ENCODE assay signal across 9 cellular contexts in genomic region chr2:23460228-23460627, GRCh38.
DNase-seq lines count a peak whose midpoint lies in the region; ATAC-seq and TF ChIP-seq lines count a peak whose summit lies in the region.
"Had no signal": no experiment of that assay in that cellular context is flagged by ENCODE, and none has a peak within 500 bp of the region (broad histone marks: within the 10 kb centered on the region; RNA-seq: fewer than 3 reads in every experiment).

No MANE protein-coding gene starts in this region.

- H3K4me1 Mint-ChIP-seq in activated naive CD4-positive, alpha-beta T cell treated with anti-CD3 and anti-CD28 coated beads, Interleukin-2, amount 50 U/mL, for 24 hours: peaks cover 2% of the 10 kb centered on the region
- H3K4me1 Mint-ChIP-seq: memory B cell had no signal

- ATAC-seq in HG03045 (IDR thresholded peaks at IDR 0.05; ENCODE audit: unreplicated experiment): no peak

- TF ChIP-seq POLR2A in transverse colon (IDR thresholded peaks at IDR 0.05): no peak

- TF ChIP-seq EP300 in transverse colon (IDR thresholded peaks at IDR 0.05; ENCODE audit: low read depth): no peak

- no peaks in the 10 kb centered on the region for H3K27me3 ChIP-seq in transverse colon

- H3K27me3 Mint-ChIP-seq in activated naive CD4-positive, alpha-beta T cell treated with anti-CD3 and anti-CD28 coated beads, Interleukin-2, amount 50 U/mL, for 24 hours: peaks cover 2% of the 10 kb centered on the region
- H3K27me3 Mint-ChIP-seq: memory B cell had no signal

- no peak for DNase-seq in activated naive CD4-positive, alpha-beta T cell treated with Interleukin-2 at 50 U/mL for 16 hours
- peak; percentile 15 for DNase-seq in HS-27A (ENCODE audit: low read depth)
- DNase-seq in dermis blood vessel endothelial cell: peak; percentile 54
- DNase-seq in transverse colon: no peak
- DNase-seq in effector CD4-positive, alpha-beta T cell: no peak
- DNase-seq in activated T-cell treated with anti-CD3 and anti-CD28 coated beads for 4 hours: no peak

- H3K36me3 Mint-ChIP-seq in activated naive CD4-positive, alpha-beta T cell treated with anti-CD3 and anti-CD28 coated beads, Interleukin-2, amount 50 U/mL, for 24 hours: no peaks in the 10 kb centered on the region
- H3K36me3 Mint-ChIP-seq: memory B cell had no signal

- H3K27ac Mint-ChIP-seq in activated naive CD4-positive, alpha-beta T cell treated with anti-CD3 and anti-CD28 coated beads, Interleukin-2, amount 50 U/mL, for 24 hours: no peak overlapping the region
- H3K27ac Mint-ChIP-seq: memory B cell had no signal

- H3K4me3 ChIP-seq in transverse colon: no peak overlapping the region

- intact Hi-C loops in transverse colon (cut with DNase I; ENCODE audit: low total_unique reads): no loop called here

- no peaks in the 10 kb centered on the region for H3K9me3 Mint-ChIP-seq in activated naive CD4-positive, alpha-beta T cell treated with anti-CD3 and anti-CD28 coated beads, Interleukin-2, amount 50 U/mL, for 24 hours
- H3K9me3 Mint-ChIP-seq: memory B cell had no signal

- H3K27ac ChIP-seq in transverse colon: no peak overlapping the region

- no peaks in the 10 kb centered on the region for H3K9me3 ChIP-seq in transverse colon

- H3K4me3 Mint-ChIP-seq in activated naive CD4-positive, alpha-beta T cell treated with anti-CD3 and anti-CD28 coated beads, Interleukin-2, amount 50 U/mL, for 24 hours: peak overlapping the region; percentile 23
- H3K4me3 Mint-ChIP-seq: memory B cell had no signal

- H3K4me1 ChIP-seq in transverse colon: no peaks in the 10 kb centered on the region

- TF ChIP-seq CTCF in transverse colon (IDR thresholded peaks at IDR 0.05): peak in 4 of 5 experiments; percentile 30 to 41 (median 36)

- no peaks in the 10 kb centered on the region for H3K36me3 ChIP-seq in transverse colon

- in situ Hi-C loops in transverse colon (cut with MboI; ENCODE audit: low pct_ligation_motif_present in 1 of 4, low pct_unique_long_range_greater_than_20kb in 1 of 4, low sequenced_read_pairs in 3 of 4): no loop called here

- 63 to 81% methylated on average over 1 of the region's 1 CpG for WGBS in transverse colon (ENCODE audit: low coverage in 1 of 2), 2 donors

Comparison
In these comparisons a context has a peak if more than half of its experiments do, and no peak if none do; other contexts are left out.
1. DNase-seq: peak in HS-27A (single experiment) and dermis blood vessel endothelial cell (single experiment); none in activated naive CD4-positive, alpha-beta T cell treated with Interleukin-2 at 50 U/mL for 16 hours (single experiment), transverse colon (single experiment), effector CD4-positive, alpha-beta T cell (single experiment) and activated T-cell treated with anti-CD3 and anti-CD28 coated beads for 4 hours (single experiment).